29 cellular contexts compared by ENCODE assay signal in the genomic region with DNA sequence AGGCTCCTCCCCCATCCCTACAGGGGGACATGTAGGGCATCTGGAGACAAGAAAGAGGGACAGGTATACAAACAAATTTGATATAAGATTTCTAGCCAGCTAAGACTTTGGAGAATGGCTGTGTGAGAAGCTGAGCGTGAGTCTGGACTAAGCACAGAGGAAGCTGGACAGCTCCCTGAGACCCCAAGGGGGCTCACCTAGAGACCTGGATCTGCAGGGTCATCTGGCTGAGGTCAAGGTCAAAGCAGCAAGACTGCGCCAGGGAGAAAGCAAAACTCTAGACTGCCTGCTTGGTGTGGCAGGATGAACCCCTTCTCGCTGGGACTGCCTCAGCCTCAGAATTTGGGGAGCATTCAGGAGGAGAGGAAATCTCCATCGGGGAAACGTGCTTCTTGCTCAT.
"Had no signal": no experiment of that assay in that cellular context is flagged by ENCODE, and none has a peak within 500 bp of the region (broad histone marks: within the 10 kb centered on the region; RNA-seq: fewer than 3 reads in every experiment).

No MANE protein-coding gene starts in this region.

- H3K9me3 ChIP-seq: esophagus muscularis mucosa, heart right ventricle, left lung, lower lobe of right lung, mucosa of descending colon, neutrophil, ovary, psoas muscle, stomach, thyroid gland, upper lobe of right lung had no signal

- H3K4me3 ChIP-seq: esophagus muscularis mucosa, heart right ventricle, left lung, lower lobe of right lung, mucosa of descending colon, ovary, psoas muscle, stomach, thyroid gland, upper lobe of right lung had no signal

- H3K27ac ChIP-seq: foreskin keratinocyte, heart right ventricle, left lung, lower lobe of right lung, neutrophil, ovary, psoas muscle, upper lobe of right lung, VCaP had no signal

- ATAC-seq: left lung; lower lobe of right lung; mucosa of descending colon; psoas muscle; stimulated activated naive B cell treated with anti-CD40 and anti-IgM and Interleukin-4, amounts not matched to agents 10 μg/mL and 1 μg/mL and 100 μg/mL, for 72 hours; upper lobe of right lung had no signal

- H3K36me3 ChIP-seq: esophagus muscularis mucosa, heart right ventricle, left lung, lower lobe of right lung, neutrophil, ovary, stomach, thyroid gland, upper lobe of right lung had no signal

- DNase-seq: activated CD4-positive, alpha-beta memory T cell treated with anti-CD3 and anti-CD28 coated beads for 36 hours; activated CD4-positive, alpha-beta T cell treated with anti-CD3 and anti-CD28 coated beads, Interleukin-2, amount 10 ng/mL, durations not matched to agents 24 days and 14 days; activated CD4-positive, CD25-positive, alpha-beta regulatory T cell treated with anti-CD3 and anti-CD28 coated beads, Interleukin-2, amount 50 U/mL, for 72 hours; activated CD8-positive, alpha-beta memory T cell treated with anti-CD3 and anti-CD28 coated beads, Interleukin-2, amount 50 U/mL, for 4 hours; activated effector memory CD4-positive, alpha-beta T cell treated with anti-CD3 and anti-CD28 coated beads, Interleukin-2, amount 50 U/mL, for 16 hours; activated naive CD4-positive, alpha-beta T cell treated with anti-CD3 and anti-CD28 coated beads, Interleukin-2, amount 10 ng/mL, durations not matched to agents 7 days and 5 days; activated T-cell treated with anti-CD3 and anti-CD28 coated beads, Interleukin-2, amount 50 U/mL, for 1 hour; amygdala; caudate nucleus; cortex of kidney; foreskin keratinocyte; heart right ventricle; kidney glomerular epithelial cell; left lung; lower lobe of right lung; mucosa of descending colon; ovary; psoas muscle; stimulated activated CD4-positive, alpha-beta T cell treated with anti-CD3 and anti-CD28 coated beads, Interleukin-15, amount 100 ng/mL, for 24 hours; stimulated activated CD4-positive, alpha-beta T cell treated with anti-CD3 and anti-CD28 coated beads, Interleukin-2, amount 100 ng/mL, for 24 hours; stimulated activated naive B cell treated with anti-CD40 and anti-IgM and Interleukin-4, amounts not matched to agents 10 μg/mL and 1 μg/mL and 100 μg/mL, for 72 hours; stomach; thyroid gland; upper lobe of right lung had no signal

- H3K36me3 Mint-ChIP-seq: activated CD4-positive, alpha-beta memory T cell treated with anti-CD3 and anti-CD28 coated beads for 36 hours; activated naive CD4-positive, alpha-beta T cell treated with anti-CD3 and anti-CD28 coated beads, Interleukin-2, amount 10 ng/mL, durations not matched to agents 7 days and 5 days had no signal

- H3K4me1 Mint-ChIP-seq: activated CD4-positive, alpha-beta T cell treated with anti-CD3 and anti-CD28 coated beads, Interleukin-2, amount 10 ng/mL, durations not matched to agents 24 days and 14 days; activated naive CD4-positive, alpha-beta T cell treated with anti-CD3 and anti-CD28 coated beads, Interleukin-2, amount 10 ng/mL, durations not matched to agents 7 days and 5 days had no signal

- H3K27me3 ChIP-seq: esophagus muscularis mucosa, foreskin keratinocyte, heart right ventricle, left lung, neutrophil, ovary, stomach, thyroid gland, upper lobe of right lung had no signal

- H3K9me3 Mint-ChIP-seq: activated CD4-positive, alpha-beta memory T cell treated with anti-CD3 and anti-CD28 coated beads for 36 hours; activated CD4-positive, alpha-beta T cell treated with anti-CD3 and anti-CD28 coated beads, Interleukin-2, amount 10 ng/mL, durations not matched to agents 24 days and 14 days; activated naive CD4-positive, alpha-beta T cell treated with anti-CD3 and anti-CD28 coated beads, Interleukin-2, amount 10 ng/mL, durations not matched to agents 7 days and 5 days; activated T-helper 1 cell treated with anti-CD3 and anti-CD28 coated beads, Interleukin-12 subunit alpha, Interleukin-12 subunit beta, Interleukin-2, Interleukin-4 antibody, amounts not matched to agents 30 ng/mL and 10 ng/mL and 1 ng/mL, durations not matched to agents 14 hours and 24 hours and 36 hours; nephron; stimulated activated naive B cell treated with anti-CD40 and anti-IgM and Interleukin-4, amounts not matched to agents 10 μg/mL and 1 μg/mL and 100 μg/mL, for 72 hours had no signal

- H3K4me1 ChIP-seq: lower lobe of right lung had no signal

- H3K4me3 Mint-ChIP-seq: activated CD4-positive, alpha-beta memory T cell treated with anti-CD3 and anti-CD28 coated beads for 36 hours; activated CD4-positive, alpha-beta T cell treated with anti-CD3 and anti-CD28 coated beads, Interleukin-2, amount 10 ng/mL, durations not matched to agents 24 days and 14 days; activated naive CD4-positive, alpha-beta T cell treated with anti-CD3 and anti-CD28 coated beads, Interleukin-2, amount 10 ng/mL, durations not matched to agents 7 days and 5 days; activated T-helper 1 cell treated with anti-CD3 and anti-CD28 coated beads, Interleukin-12 subunit alpha, Interleukin-12 subunit beta, Interleukin-2, Interleukin-4 antibody, amounts not matched to agents 30 ng/mL and 10 ng/mL and 1 ng/mL, durations not matched to agents 14 hours and 24 hours and 36 hours; nephron; stimulated activated naive B cell treated with anti-CD40 and anti-IgM and Interleukin-4, amounts not matched to agents 10 μg/mL and 1 μg/mL and 100 μg/mL, for 72 hours had no signal

- H3K27me3 Mint-ChIP-seq: activated CD4-positive, alpha-beta memory T cell treated with anti-CD3 and anti-CD28 coated beads for 36 hours; stimulated activated naive B cell treated with anti-CD40 and anti-IgM and Interleukin-4, amounts not matched to agents 10 μg/mL and 1 μg/mL and 100 μg/mL, for 72 hours had no signal

- H3K27ac Mint-ChIP-seq: activated CD4-positive, alpha-beta memory T cell treated with anti-CD3 and anti-CD28 coated beads for 36 hours; activated CD4-positive, alpha-beta T cell treated with anti-CD3 and anti-CD28 coated beads, Interleukin-2, amount 10 ng/mL, durations not matched to agents 24 days and 14 days; activated naive CD4-positive, alpha-beta T cell treated with anti-CD3 and anti-CD28 coated beads, Interleukin-2, amount 10 ng/mL, durations not matched to agents 7 days and 5 days; activated T-helper 1 cell treated with anti-CD3 and anti-CD28 coated beads, Interleukin-12 subunit alpha, Interleukin-12 subunit beta, Interleukin-2, Interleukin-4 antibody, amounts not matched to agents 30 ng/mL and 10 ng/mL and 1 ng/mL, durations not matched to agents 14 hours and 24 hours and 36 hours; stimulated activated naive B cell treated with anti-CD40 and anti-IgM and Interleukin-4, amounts not matched to agents 10 μg/mL and 1 μg/mL and 100 μg/mL, for 72 hours had no signal
